In the genomic region with DNA sequence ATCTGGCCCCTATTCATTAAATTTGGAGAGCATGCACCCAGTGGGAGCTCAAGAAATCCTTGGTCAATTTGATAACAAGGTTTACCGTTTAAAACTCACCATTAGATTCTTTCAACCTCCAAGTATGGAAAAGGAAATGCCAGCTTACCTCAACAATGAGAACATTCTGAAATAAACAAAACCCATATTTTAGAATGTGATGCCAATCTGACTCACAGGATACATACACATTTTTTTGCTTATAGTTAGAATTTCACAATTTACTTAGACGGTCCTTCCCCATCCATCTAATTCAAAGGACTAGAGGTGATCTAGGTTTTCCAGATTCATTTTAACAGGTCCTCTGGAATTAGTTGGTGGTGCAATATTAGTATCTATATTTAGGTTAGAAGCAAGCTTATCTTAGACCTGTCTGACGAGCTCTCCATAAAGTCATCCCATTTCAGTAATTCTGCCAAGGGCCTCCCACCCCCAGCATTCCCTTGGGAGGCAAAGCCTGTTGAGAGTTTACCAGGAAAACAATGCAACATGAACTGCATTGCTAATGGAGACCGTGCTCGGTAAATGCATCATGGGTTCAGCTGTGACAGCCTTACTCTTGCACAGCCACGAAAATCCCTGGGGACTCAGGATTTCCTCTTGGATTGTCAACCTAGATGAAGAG, we compare ENCODE assay signal across 13 cellular contexts.
DNase-seq lines count a peak whose midpoint lies in the region; ATAC-seq and TF ChIP-seq lines count a peak whose summit lies in the region.
"Had no signal": no experiment of that assay in that cellular context is flagged by ENCODE, and none has a peak within 500 bp of the region (broad histone marks: within the 10 kb centered on the region; RNA-seq: fewer than 3 reads in every experiment).

No MANE protein-coding gene starts in this region.

- no peak overlapping the region for H3K9ac ChIP-seq in neuronal stem cell (ENCODE audit: low read depth, low read length, poor library complexity)

- H3K4me3 ChIP-seq in choroid plexus epithelial cell (ENCODE audit: low read depth, low read length) (no peak overlapping the region), neuronal stem cell (ENCODE audit: low read length in 2 of 2) (no peak overlapping the region), spleen (no peak overlapping the region)

- intact Hi-C loops in spleen (cut with DNase I; ENCODE audit: low total_unique reads), result no loop called here

- H4K91ac ChIP-seq in neuronal stem cell (ENCODE audit: low read depth, low read length, poor library complexity), result no peak overlapping the region

- no peak overlapping the region for H3K4me2 ChIP-seq in neuronal stem cell (ENCODE audit: insufficient read depth, low read length, poor library complexity, severe bottlenecking)

- H2AK5ac ChIP-seq in neuronal stem cell (ENCODE audit: low read depth, low read length), result no peak overlapping the region

- H3K36me3 ChIP-seq in neuronal stem cell (replicated peaks in 1 of 2; ENCODE audit: control insufficient read depth in 2 of 2, insufficient read depth in 2 of 2, low read length in 2 of 2) (no peaks in the 10 kb centered on the region), spleen (no peaks in the 10 kb centered on the region)

- no peak overlapping the region for H3K23ac ChIP-seq in neuronal stem cell (ENCODE audit: low read depth, low read length, poor library complexity)

- H4K8ac ChIP-seq in neuronal stem cell (ENCODE audit: low read depth, low read length), result no peak overlapping the region

- H3K27me3 ChIP-seq in neuronal stem cell (ENCODE audit: control insufficient read depth in 3 of 3, insufficient read depth in 3 of 3, low read depth in 1 of 3, low read length in 3 of 3) (no peaks in the 10 kb centered on the region), spleen (replicated peaks in 1 of 7) (no peaks in the 10 kb centered on the region)

- ATAC-seq in GM21723 (IDR thresholded peaks at IDR 0.05; ENCODE audit: unreplicated experiment), result no peak
- ATAC-seq: natural killer cell had no signal

- no peak overlapping the region for H3K14ac ChIP-seq in neuronal stem cell (ENCODE audit: low read length)

- DNase-seq in DMS 273 (lab: John Stamatoyannopoulos, UW; ENCODE audit: unreplicated experiment) (peak; percentile 38), DMS 273 treated with DMSO at 0.1 percent for 48 hours (lab: John Stamatoyannopoulos, UW) (no peak), NCI-H345 treated with DMSO at 0.1 percent for 48 hours (lab: John Stamatoyannopoulos, UW; ENCODE audit: unreplicated experiment) (peak; percentile 52), choroid plexus epithelial cell (ENCODE audit: low read depth) (peak; percentile 51), neuronal stem cell (ENCODE audit: low spot score) (no peak), spleen (no peak)
- DNase-seq in stimulated activated CD4-positive, alpha-beta T cell treated with anti-CD3 and anti-CD28 coated beads, Interleukin-2, amount 100 ng/mL, for 48 hours, result no peak
- DNase-seq: activated CD4-positive, alpha-beta T cell treated with anti-CD3 and anti-CD28 coated beads for 4 hours; activated naive CD4-positive, alpha-beta T cell; natural killer cell; NCI-H2081 had no signal

- H3K27ac ChIP-seq in neuronal stem cell (replicated peaks; ENCODE audit: low read length) (no peak overlapping the region), spleen (no peak overlapping the region)
- H3K27ac ChIP-seq: 22Rv1 had no signal

- TF ChIP-seq POLR2A in spleen (IDR thresholded peaks at IDR 0.05), result no peak

- H2BK5ac ChIP-seq in neuronal stem cell (ENCODE audit: low read length), result no peak overlapping the region

- no peak overlapping the region for H3K4ac ChIP-seq in neuronal stem cell (ENCODE audit: low read length)

- H3K9me3 ChIP-seq in neuronal stem cell (replicated peaks in 1 of 2; ENCODE audit: control insufficient read depth in 2 of 2, insufficient read depth in 1 of 2, low read depth in 1 of 2, low read length in 2 of 2), result peaks cover 0 to 6% of the 10 kb centered on the region in 2 donors
- peaks cover 0 to 6% (median 2%) of the 10 kb centered on the region in 8 donors for H3K9me3 ChIP-seq in spleen

- peaks cover 8 to 19% of the 10 kb centered on the region in 2 donors for H3K4me1 ChIP-seq in neuronal stem cell (ENCODE audit: control insufficient read depth in 2 of 2, insufficient read depth in 1 of 2, low read depth in 1 of 2, low read length in 2 of 2)
- no peaks in the 10 kb centered on the region for H3K4me1 ChIP-seq in spleen

- H2AFZ ChIP-seq in neuronal stem cell (ENCODE audit: low read length), result peak overlapping the region; percentile 34

- no peak overlapping the region for H3K18ac ChIP-seq in neuronal stem cell (ENCODE audit: low read length)

- TF ChIP-seq CTCF in choroid plexus epithelial cell (conservative IDR thresholded peaks at IDR 0.05; ENCODE audit: low read depth, low read length), result no peak
- no peak for TF ChIP-seq CTCF in spleen (IDR thresholded peaks at IDR 0.05 in 8 of 11, conservative IDR thresholded peaks at IDR 0.05 in 3 of 11)

- H2BK15ac ChIP-seq in neuronal stem cell (ENCODE audit: low read length), result no peak overlapping the region

- no peak overlapping the region for H2BK12ac ChIP-seq in neuronal stem cell (ENCODE audit: low read length)

- H2BK120ac ChIP-seq in neuronal stem cell (ENCODE audit: low read depth, low read length), result no peak overlapping the region

- H3K79me1 ChIP-seq in neuronal stem cell (ENCODE audit: low read depth, low read length), result no peaks in the 10 kb centered on the region

- no CpG with 5 or more reads among the region's 6 CpGs for WGBS in neuronal stem cell (ENCODE audit: extremely low coverage in 2 of 2, insufficient read length in 2 of 2, insufficient replicate concordance in 1 of 2), 2 donors
- WGBS in spleen, 5 donors, result 72 to 80% (median 74%) methylated on average over 6 of the region's 6 CpGs

Comparison
In these comparisons a context has a peak if more than half of its experiments do, and no peak if none do; other contexts are left out.
1. DNase-seq: peak in DMS 273 (single experiment), NCI-H345 treated with DMSO at 0.1 percent for 48 hours (single experiment) and choroid plexus epithelial cell (single experiment); none in DMS 273 treated with DMSO at 0.1 percent for 48 hours (single experiment), neuronal stem cell (single experiment), spleen (single experiment) and stimulated activated CD4-positive, alpha-beta T cell treated with anti-CD3 and anti-CD28 coated beads, Interleukin-2, amount 100 ng/mL, for 48 hours (0 of 2).